Comparison of ENCODE assay signal across 8 cellular contexts in genomic region chr9:113409883-113410206, GRCh38. TPM values are rescaled to one million over a fixed set of nuclear protein-coding genes. Genes with fewer than 3 reads are reported as not detected.
DNase-seq lines count a peak whose midpoint lies in the region; ATAC-seq and TF ChIP-seq lines count a peak whose summit lies in the region.

No MANE protein-coding gene starts in this region.

- H3K9me3 ChIP-seq in mononuclear cell (ENCODE audit: low read depth, low read length) = no peaks in the 10 kb centered on the region

- H3K27me3 ChIP-seq in brain microvascular endothelial cell (replicated peaks) (no peaks in the 10 kb centered on the region), mononuclear cell (ENCODE audit: insufficient read depth, low read length) (no peaks in the 10 kb centered on the region)

- TF ChIP-seq CTCF in brain microvascular endothelial cell (IDR thresholded peaks at IDR 0.05; ENCODE audit: low read depth, low read length, missing control alignments) (peak; percentile 20), GM10248 (IDR thresholded peaks at IDR 0.05; ENCODE audit: control extremely low read depth, extremely low read depth, low read depth, missing control alignments) (no peak)

- H3K27ac ChIP-seq in brain microvascular endothelial cell = peak overlapping the region; percentile 97

- H3K36me3 ChIP-seq in brain microvascular endothelial cell (replicated peaks) = peaks cover 13% of the 10 kb centered on the region

- in situ Hi-C loops in brain microvascular endothelial cell (cut with HindIII; ENCODE audit: low pct_ligation_motif_present, low sequenced_read_pairs) = no loop called here

- POLR2A ChIA-PET in GM10248 (lab: Yijun Ruan, JAX) = interaction anchor here (0.7 to 1.3 kb wide), 5 partner anchors 9 to 188 kb away, joined by 3 to 7 read pairs (median 4); partner anchors contain the start of genes ALAD, CDC26, FKBP15 and PRPF4

- no peak for TF ChIP-seq POLR2A in GM18505 (IDR thresholded peaks at IDR 0.05; ENCODE audit: borderline replicate concordance, extremely low read depth, insufficient read depth, insufficient read length)

- peak; percentile 6 for ATAC-seq in GM18505 (IDR thresholded peaks at IDR 0.05; ENCODE audit: unreplicated experiment)
- peak; percentile 12 for ATAC-seq in HG03354 (IDR thresholded peaks at IDR 0.05; ENCODE audit: poor library complexity, severe bottlenecking, unreplicated experiment)
- no peak for ATAC-seq in HG03442 (IDR thresholded peaks at IDR 0.05; ENCODE audit: unreplicated experiment)

- DNase-seq in brain microvascular endothelial cell = no peak
- no peak for DNase-seq in NCI-H187 (lab: John Stamatoyannopoulos, UW)
- DNase-seq in AG08396 (ENCODE audit: low spot score) = no peak
- no peak for DNase-seq in GM10248 (ENCODE audit: extremely low spot score)

- H3K4me3 ChIP-seq in brain microvascular endothelial cell (ENCODE audit: low read depth, low read length) (peak overlapping the region; percentile 94), mononuclear cell (ENCODE audit: low read length) (peak overlapping the region; percentile 69)

- CTCF ChIA-PET in GM10248 (lab: Yijun Ruan, JAX) = interaction anchor here (1.0 to 11.7 kb wide), 7 partner anchors 10 to 248 kb away, joined by 3 to 96 read pairs (median 5); partner anchors contain the start of genes ALAD, CDC26 and PRPF4

- H3K4me1 ChIP-seq in mononuclear cell (ENCODE audit: insufficient read depth, low read length) = peaks cover 44% of the 10 kb centered on the region

RNA-seq across cellular contexts. Expression of gene POLE3, which starts 0.6 kb away (rescaled TPM):
- 74.1 TPM for total RNA-seq in mononuclear cell

RNA-seq across cellular contexts. Expression of gene C9orf43, which starts 0.7 kb away (rescaled TPM):
- total RNA-seq in mononuclear cell = 0.21 TPM

RNA-seq across cellular contexts. Expression of gene ALAD, which starts 8.8 kb away (rescaled TPM):
- total RNA-seq in mononuclear cell = 6.8 TPM

RNA-seq across cellular contexts. Expression of gene HDHD3, which starts 33.1 kb away (rescaled TPM):
- total RNA-seq in mononuclear cell = 8.6 TPM

RNA-seq across cellular contexts. Expression of gene RGS3, which starts 53.7 kb away (rescaled TPM):
- 15.4 TPM for total RNA-seq in mononuclear cell
